Comparison of ENCODE assay signal across 11 cellular contexts in genomic region chr11:130383363-130384168, GRCh38. TPM values are rescaled to one million over a fixed set of nuclear protein-coding genes. Genes with fewer than 3 reads are reported as not detected.
A peak's percentile ranks its signal among the peaks of the same experiment; 100 is the strongest.
DNase-seq lines count a peak whose midpoint lies in the region; TF ChIP-seq lines count a peak whose summit lies in the region.
"Had no signal": no experiment of that assay in that cellular context is flagged by ENCODE, and none has a peak within 500 bp of the region (broad histone marks: within the 10 kb centered on the region; RNA-seq: fewer than 3 reads in every experiment).

No MANE protein-coding gene starts in this region.

- no peak overlapping the region for H4K8ac ChIP-seq in neuronal stem cell (ENCODE audit: low read depth, low read length)

- H3K9ac ChIP-seq in neuronal stem cell (ENCODE audit: low read depth, low read length, poor library complexity): no peak overlapping the region

- H3K23ac ChIP-seq in neuronal stem cell (ENCODE audit: low read depth, low read length, poor library complexity): no peak overlapping the region

- TF ChIP-seq CTCF in chondrocyte (IDR thresholded peaks at IDR 0.05) (no peak), glutamatergic neuron (IDR thresholded peaks at IDR 0.05; ENCODE audit: partially characterized antibody, unreplicated experiment) (no peak)

- no peaks in the 10 kb centered on the region for H3K36me3 ChIP-seq in neuronal stem cell (replicated peaks in 1 of 2; ENCODE audit: control insufficient read depth in 2 of 2, insufficient read depth in 2 of 2, low read length in 2 of 2)

- no CpG with 5 or more reads among the region's 10 CpGs for WGBS in neuronal stem cell (ENCODE audit: extremely low coverage in 2 of 2, insufficient read length in 2 of 2, insufficient replicate concordance in 1 of 2), 2 donors

- H3K4me1 ChIP-seq in neuronal stem cell (ENCODE audit: control insufficient read depth in 2 of 2, insufficient read depth in 1 of 2, low read depth in 1 of 2, low read length in 2 of 2): peaks cover 8 to 11% of the 10 kb centered on the region in 2 donors

- no peaks in the 10 kb centered on the region for H3K9me3 ChIP-seq in neuronal stem cell (replicated peaks in 1 of 2; ENCODE audit: control insufficient read depth in 2 of 2, insufficient read depth in 1 of 2, low read depth in 1 of 2, low read length in 2 of 2)

- TF ChIP-seq EP300 in Ishikawa (IDR thresholded peaks at IDR 0.05; ENCODE audit: borderline replicate concordance): peak; percentile 87

- H2BK12ac ChIP-seq in neuronal stem cell (ENCODE audit: low read length): no peak overlapping the region

- no peaks in the 10 kb centered on the region for H3K9me3 Mint-ChIP-seq in chondrocyte (ENCODE audit: low read depth)
- H3K9me3 Mint-ChIP-seq in activated CD4-positive, alpha-beta memory T cell treated with anti-CD3 and anti-CD28 coated beads, Interleukin-2, amount 10 ng/mL, durations not matched to agents 7 days and 5 days: no peaks in the 10 kb centered on the region
- peaks cover 2% of the 10 kb centered on the region for H3K9me3 Mint-ChIP-seq in glutamatergic neuron (ENCODE audit: unreplicated experiment)

- POLR2A ChIA-PET in activated CD4-positive, alpha-beta memory T cell treated with anti-CD3 and anti-CD28 coated beads, Interleukin-2, amount 10 ng/mL, durations not matched to agents 7 days and 5 days (lab: Charles Lee): no interaction called here

- H2AK5ac ChIP-seq in neuronal stem cell (ENCODE audit: low read depth, low read length): no peak overlapping the region

- H3K4me3 Mint-ChIP-seq in chondrocyte (ENCODE audit: unreplicated experiment) (peak overlapping the region; percentile 4), glutamatergic neuron (ENCODE audit: unreplicated experiment) (no peak overlapping the region)
- H3K4me3 Mint-ChIP-seq in activated CD4-positive, alpha-beta memory T cell treated with anti-CD3 and anti-CD28 coated beads, Interleukin-2, amount 10 ng/mL, durations not matched to agents 7 days and 5 days: no peak overlapping the region

- no peaks in the 10 kb centered on the region for H3K27me3 ChIP-seq in neuronal stem cell (ENCODE audit: control insufficient read depth in 3 of 3, insufficient read depth in 3 of 3, low read depth in 1 of 3, low read length in 3 of 3)

- H3K27ac Mint-ChIP-seq in chondrocyte (ENCODE audit: unreplicated experiment) (peak overlapping the region; percentile 93), glutamatergic neuron (ENCODE audit: unreplicated experiment) (no peak overlapping the region)
- H3K27ac Mint-ChIP-seq in activated CD4-positive, alpha-beta memory T cell treated with anti-CD3 and anti-CD28 coated beads, Interleukin-2, amount 10 ng/mL, durations not matched to agents 7 days and 5 days: no peak overlapping the region

- H4K91ac ChIP-seq in neuronal stem cell (ENCODE audit: low read depth, low read length, poor library complexity): no peak overlapping the region

- H3K4me3 ChIP-seq in neuronal stem cell (ENCODE audit: low read length in 2 of 2): no peak overlapping the region

- no peak overlapping the region for H3K18ac ChIP-seq in neuronal stem cell (ENCODE audit: low read length)

- DNase-seq in EH (ENCODE audit: low read depth) (peak; percentile 88), chondrocyte (ENCODE audit: low spot score) (no peak), neuronal stem cell (ENCODE audit: low spot score) (peak; percentile 27), NCI-H146 treated with DMSO at 0.1 percent for 48 hours (lab: John Stamatoyannopoulos, UW; ENCODE audit: unreplicated experiment) (no peak), DMS114 treated with DMSO at 0.1 percent for 48 hours (lab: John Stamatoyannopoulos, UW; ENCODE audit: unreplicated experiment) (no peak), glutamatergic neuron (no peak)
- no peak for DNase-seq in activated CD4-positive, alpha-beta memory T cell treated with anti-CD3 and anti-CD28 coated beads, Interleukin-2, amount 10 ng/mL, durations not matched to agents 7 days and 5 days
- DNase-seq: activated naive CD4-positive, alpha-beta T cell treated with anti-CD3 and anti-CD28 coated beads, Interleukin-2, amount 50 U/mL, for 16 hours; NCI-H1105; stimulated activated CD4-positive, alpha-beta T cell treated with anti-CD3 and anti-CD28 coated beads, Interleukin-15, amount 100 ng/mL, for 24 hours had no signal

- H2BK5ac ChIP-seq in neuronal stem cell (ENCODE audit: low read length): no peak overlapping the region

- H2AFZ ChIP-seq in neuronal stem cell (ENCODE audit: low read length): peak overlapping the region; percentile 32

- H3K14ac ChIP-seq in neuronal stem cell (ENCODE audit: low read length): no peak overlapping the region

- H2BK120ac ChIP-seq in neuronal stem cell (ENCODE audit: low read depth, low read length): no peak overlapping the region

- TF ChIP-seq RAD21 in Ishikawa (IDR thresholded peaks at IDR 0.05; ENCODE audit: low read depth): no peak

- peaks cover 31% of the 10 kb centered on the region for H3K4me1 Mint-ChIP-seq in chondrocyte (ENCODE audit: low read depth)
- H3K4me1 Mint-ChIP-seq in activated CD4-positive, alpha-beta memory T cell treated with anti-CD3 and anti-CD28 coated beads, Interleukin-2, amount 10 ng/mL, durations not matched to agents 7 days and 5 days: peaks cover 9% of the 10 kb centered on the region
- H3K4me1 Mint-ChIP-seq in glutamatergic neuron (ENCODE audit: low read depth, unreplicated experiment): no peaks in the 10 kb centered on the region

- H3K27me3 Mint-ChIP-seq in chondrocyte (ENCODE audit: low read depth): peaks cover 28% of the 10 kb centered on the region
- H3K27me3 Mint-ChIP-seq in activated CD4-positive, alpha-beta memory T cell treated with anti-CD3 and anti-CD28 coated beads, Interleukin-2, amount 10 ng/mL, durations not matched to agents 7 days and 5 days: peaks cover 1% of the 10 kb centered on the region
- peaks cover 2% of the 10 kb centered on the region for H3K27me3 Mint-ChIP-seq in glutamatergic neuron (ENCODE audit: unreplicated experiment)

- CTCF ChIA-PET in activated CD4-positive, alpha-beta memory T cell treated with anti-CD3 and anti-CD28 coated beads, Interleukin-2, amount 10 ng/mL, durations not matched to agents 7 days and 5 days (lab: Charles Lee): interaction anchor here (0.6 kb wide), 1 partner anchor 34 kb away, joined by 5 read pairs; no protein-coding TSS in a partner anchor

- no peak overlapping the region for H2BK15ac ChIP-seq in neuronal stem cell (ENCODE audit: low read length)

- H3K36me3 Mint-ChIP-seq in chondrocyte (ENCODE audit: low read depth) (no peaks in the 10 kb centered on the region), glutamatergic neuron (ENCODE audit: unreplicated experiment) (no peaks in the 10 kb centered on the region)
- no peaks in the 10 kb centered on the region for H3K36me3 Mint-ChIP-seq in activated CD4-positive, alpha-beta memory T cell treated with anti-CD3 and anti-CD28 coated beads, Interleukin-2, amount 10 ng/mL, durations not matched to agents 7 days and 5 days (ENCODE audit: low read depth)

- H3K27ac ChIP-seq in neuronal stem cell (replicated peaks; ENCODE audit: low read length): no peak overlapping the region

- no peaks in the 10 kb centered on the region for H3K79me1 ChIP-seq in neuronal stem cell (ENCODE audit: low read depth, low read length)

- H3K4ac ChIP-seq in neuronal stem cell (ENCODE audit: low read length): no peak overlapping the region

- no peak overlapping the region for H3K4me2 ChIP-seq in neuronal stem cell (ENCODE audit: insufficient read depth, low read length, poor library complexity, severe bottlenecking)

TF ChIP-seq in Ishikawa, 13 proteins besides CTCF, POLR2A, EP300 and RAD21 (continues in another document):
- TF ChIP-seq TAF1 (IDR thresholded peaks at IDR 0.05; ENCODE audit: low read depth) (no peak), FOXM1 (IDR thresholded peaks at IDR 0.05; ENCODE audit: borderline replicate concordance, low read depth) (peak; percentile 56; the same call in 1 of the 2 replicates), MAX (IDR thresholded peaks at IDR 0.05) (peak; percentile 35; the same call in 1 of the 2 replicates), NFIC (IDR thresholded peaks at IDR 0.05) (peak; percentile 80), CEBPB (IDR thresholded peaks at IDR 0.05) (no peak), EGR1 (IDR thresholded peaks at IDR 0.05) (no peak), YY1 (IDR thresholded peaks at IDR 0.05; ENCODE audit: low read depth) (no peak), CREB1 (IDR thresholded peaks at IDR 0.05; ENCODE audit: low read depth) (no peak), TCF12 (IDR thresholded peaks at IDR 0.05; ENCODE audit: low read depth) (peak; percentile 88), REST (IDR thresholded peaks at IDR 0.05; ENCODE audit: low read depth) (no peak)

RNA-seq across cellular contexts. Expression of gene ADAMTS8, which starts 44.8 kb away (rescaled TPM):
- total RNA-seq in chondrocyte (0.77 to 1.0 TPM (median 1.0 TPM) in 3 replicates), glutamatergic neuron (ENCODE audit: unreplicated experiment) (0.32 TPM)
- polyA plus RNA-seq in neuronal stem cell (2013, experiment 1 of 2): 0.13 TPM
- 0.10 TPM for polyA plus RNA-seq in neuronal stem cell (2013, experiment 2 of 2)
- total RNA-seq in activated CD4-positive, alpha-beta memory T cell treated with anti-CD3 and anti-CD28 coated beads, Interleukin-2, amount 10 ng/mL, durations not matched to agents 7 days and 5 days: not detected

Comparison
In these comparisons a context has a peak if more than half of its experiments do, and no peak if none do; other contexts are left out.
1. DNase-seq: peak in EH (single experiment) and neuronal stem cell (single experiment); none in chondrocyte (single experiment), NCI-H146 treated with DMSO at 0.1 percent for 48 hours (single experiment), activated CD4-positive, alpha-beta memory T cell treated with anti-CD3 and anti-CD28 coated beads, Interleukin-2, amount 10 ng/mL, durations not matched to agents 7 days and 5 days (single experiment), DMS114 treated with DMSO at 0.1 percent for 48 hours (single experiment) and glutamatergic neuron (single experiment).